Comparison of ENCODE assay signal across 16 cellular contexts in the genomic region with DNA sequence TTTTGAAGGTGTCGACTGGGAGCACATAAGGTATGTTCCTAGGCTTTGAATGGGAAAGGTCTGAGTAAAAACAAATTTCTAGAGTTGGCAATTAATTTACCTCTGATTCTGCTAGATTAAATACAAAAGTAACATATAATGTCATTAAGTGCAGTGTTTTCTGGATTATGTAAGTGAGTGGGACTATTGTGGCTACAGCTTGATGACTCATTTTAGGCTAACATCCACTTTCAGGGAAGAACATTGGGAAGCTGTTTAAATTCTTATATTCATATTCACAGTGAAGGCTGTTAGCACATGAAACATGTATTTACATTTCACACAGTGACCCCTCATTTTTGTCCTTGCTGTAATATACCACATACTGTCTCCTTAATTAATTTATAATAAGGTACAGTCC. TPM values are rescaled to one million over a fixed set of nuclear protein-coding genes. Genes with fewer than 3 reads are reported as not detected.
DNase-seq lines count a peak whose midpoint lies in the region; ATAC-seq and TF ChIP-seq lines count a peak whose summit lies in the region.
"Had no signal": no experiment of that assay in that cellular context is flagged by ENCODE, and none has a peak within 500 bp of the region (broad histone marks: within the 10 kb centered on the region; RNA-seq: fewer than 3 reads in every experiment).

No MANE protein-coding gene starts in this region.

- H3K27me3 Mint-ChIP-seq in neural progenitor cell (ENCODE audit: insufficient read depth, low read depth), result no peaks in the 10 kb centered on the region
- H3K27me3 Mint-ChIP-seq: naive thymus-derived CD4-positive, alpha-beta T cell had no signal

- H3K4me1 ChIP-seq in adipocyte (ENCODE audit: control insufficient read depth, insufficient read depth, low read length) (peaks cover 31% of the 10 kb centered on the region), stomach smooth muscle (ENCODE audit: control insufficient read depth, insufficient read depth, low read length) (peaks cover 2% of the 10 kb centered on the region), neural progenitor cell (no peaks in the 10 kb centered on the region), suprapubic skin (no peaks in the 10 kb centered on the region)
- H3K4me1 ChIP-seq: right atrium auricular region had no signal

- no peak overlapping the region for H2AFZ ChIP-seq in neural progenitor cell (replicated peaks)

- TF ChIP-seq EP300 in suprapubic skin (IDR thresholded peaks at IDR 0.05), result no peak

- H3K4me3 ChIP-seq in adipocyte (ENCODE audit: low read length), result no peak overlapping the region
- no peak overlapping the region for H3K4me3 ChIP-seq in fibroblast of pulmonary artery (replicated peaks; ENCODE audit: low read depth, low read length)
- no peak overlapping the region for H3K4me3 ChIP-seq in stomach smooth muscle (ENCODE audit: low read length in 2 of 2)
- H3K4me3 ChIP-seq in neural progenitor cell, result no peak overlapping the region
- H3K4me3 ChIP-seq in suprapubic skin, result no peak overlapping the region
- H3K4me3 ChIP-seq: right atrium auricular region had no signal

- no peaks in the 10 kb centered on the region for H4K20me1 ChIP-seq in neural progenitor cell (ENCODE audit: low read depth)

- no peak overlapping the region for H3K27ac Mint-ChIP-seq in neural progenitor cell
- H3K27ac Mint-ChIP-seq: activated T-helper 2 cell treated with anti-CD3 and anti-CD28 coated beads, Interferon-gamma antibody, Interleukin-2, Interleukin-4, amounts not matched to agents 10 μg/mL and 5 μg/mL and 100 μg/mL, durations not matched to agents 14 hours and 24 hours and 36 hours; immature natural killer cell; naive thymus-derived CD4-positive, alpha-beta T cell; T-helper 1 cell treated with Interleukin-12 subunit alpha and Interleukin-12 subunit beta and Interleukin-4 antibody, amounts not matched to agents 30 μg/mL and 1 μg/mL, for 36 hours had no signal

- peak overlapping the region; percentile 11 for H3K27ac ChIP-seq in stomach smooth muscle (ENCODE audit: low read length)
- H3K27ac ChIP-seq in neural progenitor cell, result no peak overlapping the region
- no peak overlapping the region for H3K27ac ChIP-seq in suprapubic skin
- H3K27ac ChIP-seq: right atrium auricular region had no signal

- H3K36me3 ChIP-seq in adipocyte (ENCODE audit: control insufficient read depth, insufficient read depth, low read length, severe bottlenecking) (peaks cover 94% of the 10 kb centered on the region), stomach smooth muscle (ENCODE audit: control insufficient read depth in 2 of 2, insufficient read depth in 2 of 2, low read length in 2 of 2) (peaks cover 24 to 33% of the 10 kb centered on the region in 2 donors), neural progenitor cell (peaks cover 15% of the 10 kb centered on the region), suprapubic skin (peaks cover 68% of the 10 kb centered on the region)

- H3K4me3 Mint-ChIP-seq in neural progenitor cell, result no peak overlapping the region
- H3K4me3 Mint-ChIP-seq: immature natural killer cell; naive thymus-derived CD4-positive, alpha-beta T cell; T-helper 1 cell treated with Interleukin-12 subunit alpha and Interleukin-12 subunit beta and Interleukin-4 antibody, amounts not matched to agents 30 μg/mL and 1 μg/mL, for 36 hours had no signal

- no peaks in the 10 kb centered on the region for H3K79me2 ChIP-seq in neural progenitor cell (ENCODE audit: low read depth)

- H3K4me1 Mint-ChIP-seq in neural progenitor cell, result no peaks in the 10 kb centered on the region
- H3K4me1 Mint-ChIP-seq: immature natural killer cell had no signal

- TF ChIP-seq CTCF in fibroblast of pulmonary artery (IDR thresholded peaks at IDR 0.05; ENCODE audit: low read length, missing control alignments) (no peak), neural progenitor cell (IDR thresholded peaks at IDR 0.05) (no peak), suprapubic skin (IDR thresholded peaks at IDR 0.05) (no peak)

- no peak overlapping the region for H3K4me2 ChIP-seq in neural progenitor cell

- DNase-seq in HCEC 1CT (peak; percentile 85), adipocyte (ENCODE audit: low read depth) (peak; percentile 57), fibroblast of pulmonary artery (ENCODE audit: low read depth) (peak; percentile 67), neural progenitor cell (ENCODE audit: low spot score) (no peak), suprapubic skin (ENCODE audit: low spot score in 2 of 2) (no peak)
- DNase-seq: immature natural killer cell; MV-4-11; naive thymus-derived CD4-positive, alpha-beta T cell; OCI-M1; substantia nigra had no signal

- 93% methylated on average over 1 of the region's 1 CpG for WGBS in suprapubic skin

- H3K36me3 Mint-ChIP-seq in neural progenitor cell, result peaks cover 12% of the 10 kb centered on the region

- H3K27me3 ChIP-seq in adipocyte (replicated peaks; ENCODE audit: control insufficient read depth, insufficient read depth, low read length), result no peaks in the 10 kb centered on the region
- no peaks in the 10 kb centered on the region for H3K27me3 ChIP-seq in stomach smooth muscle (ENCODE audit: control insufficient read depth in 1 of 2, insufficient read depth in 2 of 2, low read length in 2 of 2)
- H3K27me3 ChIP-seq in neural progenitor cell, result no peaks in the 10 kb centered on the region
- H3K27me3 ChIP-seq in suprapubic skin, result no peaks in the 10 kb centered on the region
- H3K27me3 ChIP-seq: right atrium auricular region had no signal

- ATAC-seq in HG03196 (IDR thresholded peaks at IDR 0.05; ENCODE audit: unreplicated experiment), result no peak
- ATAC-seq: esophagus mucosa; naive thymus-derived CD4-positive, alpha-beta T cell had no signal

- H3K9me3 ChIP-seq in adipocyte (ENCODE audit: control insufficient read depth, low read length) (no peaks in the 10 kb centered on the region), stomach smooth muscle (ENCODE audit: control insufficient read depth in 2 of 2, low read length in 2 of 2) (no peaks in the 10 kb centered on the region), neural progenitor cell (ENCODE audit: low read depth) (no peaks in the 10 kb centered on the region), suprapubic skin (no peaks in the 10 kb centered on the region)
- H3K9me3 ChIP-seq: right atrium auricular region had no signal

- no peaks in the 10 kb centered on the region for H3F3A ChIP-seq in neural progenitor cell (ENCODE audit: low read depth)

- no peaks in the 10 kb centered on the region for H3K9me3 Mint-ChIP-seq in neural progenitor cell
- H3K9me3 Mint-ChIP-seq: activated T-helper 2 cell treated with anti-CD3 and anti-CD28 coated beads, Interferon-gamma antibody, Interleukin-2, Interleukin-4, amounts not matched to agents 10 μg/mL and 5 μg/mL and 100 μg/mL, durations not matched to agents 14 hours and 24 hours and 36 hours; immature natural killer cell; naive thymus-derived CD4-positive, alpha-beta T cell; T-helper 1 cell treated with Interleukin-12 subunit alpha and Interleukin-12 subunit beta and Interleukin-4 antibody, amounts not matched to agents 30 μg/mL and 1 μg/mL, for 36 hours had no signal

- H3K9ac ChIP-seq in adipocyte (ENCODE audit: low read length), result peak overlapping the region; percentile 14
- peak overlapping the region in 1 of 2 donors; percentile 7 for H3K9ac ChIP-seq in stomach smooth muscle (ENCODE audit: low read length in 2 of 2)
- no peak overlapping the region for H3K9ac ChIP-seq in neural progenitor cell

- TF ChIP-seq POLR2A in suprapubic skin (IDR thresholded peaks at IDR 0.05), result no peak

RNA-seq across cellular contexts. Expression of a gene that starts 13.2 kb away (rescaled TPM):
- total RNA-seq in neural progenitor cell (ENCODE audit: low replicate concordance), result 8.6 and 12.9 TPM in 2 replicates
- total RNA-seq in suprapubic skin, result 10 to 100 TPM in 2 of 4 donors, 1 to 10 TPM in 2; 7.6 to 16.6 (median 10.5) TPM

Comparison
In these comparisons a context has a peak if more than half of its experiments do, and no peak if none do; other contexts are left out.
1. DNase-seq: peak in HCEC 1CT (single experiment), adipocyte (single experiment) and fibroblast of pulmonary artery (single experiment); none in neural progenitor cell (single experiment) and suprapubic skin (0 of 2).